Comparison of ENCODE assay signal across 1 cellular context in the genomic region with DNA sequence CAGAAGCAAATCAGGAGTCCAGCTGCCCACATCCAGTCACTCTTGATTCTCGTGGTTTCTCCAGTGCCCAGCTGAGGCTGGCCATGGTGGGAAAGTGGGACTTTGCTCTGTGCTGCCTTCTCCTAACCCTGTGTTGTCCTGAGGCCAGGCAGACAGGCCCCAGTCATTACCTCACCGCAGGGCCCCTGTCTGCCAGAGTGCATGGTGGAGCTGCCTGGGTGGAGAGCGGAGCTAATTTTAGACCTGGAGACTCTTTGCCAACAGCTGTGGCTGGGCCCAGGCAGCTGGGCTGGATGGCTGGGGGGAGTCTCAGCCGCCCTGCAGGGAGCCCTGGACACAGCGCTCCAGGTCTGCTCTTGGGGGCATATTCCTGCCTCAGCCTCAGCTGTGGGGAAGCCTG.
TF ChIP-seq lines count a peak whose summit lies in the region.

No MANE protein-coding gene starts in this region.

TF ChIP-seq in GM23338, 12 proteins besides CTCF, POLR2A, EP300 and RAD21 (continued from another document):
- TF ChIP-seq, protein P1, sequence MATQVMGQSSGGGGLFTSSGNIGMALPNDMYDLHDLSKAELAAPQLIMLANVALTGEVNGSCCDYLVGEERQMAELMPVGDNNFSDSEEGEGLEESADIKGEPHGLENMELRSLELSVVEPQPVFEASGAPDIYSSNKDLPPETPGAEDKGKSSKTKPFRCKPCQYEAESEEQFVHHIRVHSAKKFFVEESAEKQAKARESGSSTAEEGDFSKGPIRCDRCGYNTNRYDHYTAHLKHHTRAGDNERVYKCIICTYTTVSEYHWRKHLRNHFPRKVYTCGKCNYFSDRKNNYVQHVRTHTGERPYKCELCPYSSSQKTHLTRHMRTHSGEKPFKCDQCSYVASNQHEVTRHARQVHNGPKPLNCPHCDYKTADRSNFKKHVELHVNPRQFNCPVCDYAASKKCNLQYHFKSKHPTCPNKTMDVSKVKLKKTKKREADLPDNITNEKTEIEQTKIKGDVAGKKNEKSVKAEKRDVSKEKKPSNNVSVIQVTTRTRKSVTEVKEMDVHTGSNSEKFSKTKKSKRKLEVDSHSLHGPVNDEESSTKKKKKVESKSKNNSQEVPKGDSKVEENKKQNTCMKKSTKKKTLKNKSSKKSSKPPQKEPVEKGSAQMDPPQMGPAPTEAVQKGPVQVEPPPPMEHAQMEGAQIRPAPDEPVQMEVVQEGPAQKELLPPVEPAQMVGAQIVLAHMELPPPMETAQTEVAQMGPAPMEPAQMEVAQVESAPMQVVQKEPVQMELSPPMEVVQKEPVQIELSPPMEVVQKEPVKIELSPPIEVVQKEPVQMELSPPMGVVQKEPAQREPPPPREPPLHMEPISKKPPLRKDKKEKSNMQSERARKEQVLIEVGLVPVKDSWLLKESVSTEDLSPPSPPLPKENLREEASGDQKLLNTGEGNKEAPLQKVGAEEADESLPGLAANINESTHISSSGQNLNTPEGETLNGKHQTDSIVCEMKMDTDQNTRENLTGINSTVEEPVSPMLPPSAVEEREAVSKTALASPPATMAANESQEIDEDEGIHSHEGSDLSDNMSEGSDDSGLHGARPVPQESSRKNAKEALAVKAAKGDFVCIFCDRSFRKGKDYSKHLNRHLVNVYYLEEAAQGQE (IDR thresholded peaks at IDR 0.05; ENCODE audit: unreplicated experiment), result no peak
- TF ChIP-seq JUNB (IDR thresholded peaks at IDR 0.05; ENCODE audit: unreplicated experiment) (no peak), ZNF331 (CRISPR knock-in tag; IDR thresholded peaks at IDR 0.05; ENCODE audit: low read depth) (no peak), STAT1 (IDR thresholded peaks at IDR 0.05; ENCODE audit: unreplicated experiment) (no peak)
- TF ChIP-seq, protein P2, sequence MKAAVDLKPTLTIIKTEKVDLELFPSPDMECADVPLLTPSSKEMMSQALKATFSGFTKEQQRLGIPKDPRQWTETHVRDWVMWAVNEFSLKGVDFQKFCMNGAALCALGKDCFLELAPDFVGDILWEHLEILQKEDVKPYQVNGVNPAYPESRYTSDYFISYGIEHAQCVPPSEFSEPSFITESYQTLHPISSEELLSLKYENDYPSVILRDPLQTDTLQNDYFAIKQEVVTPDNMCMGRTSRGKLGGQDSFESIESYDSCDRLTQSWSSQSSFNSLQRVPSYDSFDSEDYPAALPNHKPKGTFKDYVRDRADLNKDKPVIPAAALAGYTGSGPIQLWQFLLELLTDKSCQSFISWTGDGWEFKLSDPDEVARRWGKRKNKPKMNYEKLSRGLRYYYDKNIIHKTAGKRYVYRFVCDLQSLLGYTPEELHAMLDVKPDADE (IDR thresholded peaks at IDR 0.05), result no peak
TF ChIP-seq in GM23338: peak in this region for 0.
